Comparison of ENCODE assay signal across 22 cellular contexts in the genomic region with DNA sequence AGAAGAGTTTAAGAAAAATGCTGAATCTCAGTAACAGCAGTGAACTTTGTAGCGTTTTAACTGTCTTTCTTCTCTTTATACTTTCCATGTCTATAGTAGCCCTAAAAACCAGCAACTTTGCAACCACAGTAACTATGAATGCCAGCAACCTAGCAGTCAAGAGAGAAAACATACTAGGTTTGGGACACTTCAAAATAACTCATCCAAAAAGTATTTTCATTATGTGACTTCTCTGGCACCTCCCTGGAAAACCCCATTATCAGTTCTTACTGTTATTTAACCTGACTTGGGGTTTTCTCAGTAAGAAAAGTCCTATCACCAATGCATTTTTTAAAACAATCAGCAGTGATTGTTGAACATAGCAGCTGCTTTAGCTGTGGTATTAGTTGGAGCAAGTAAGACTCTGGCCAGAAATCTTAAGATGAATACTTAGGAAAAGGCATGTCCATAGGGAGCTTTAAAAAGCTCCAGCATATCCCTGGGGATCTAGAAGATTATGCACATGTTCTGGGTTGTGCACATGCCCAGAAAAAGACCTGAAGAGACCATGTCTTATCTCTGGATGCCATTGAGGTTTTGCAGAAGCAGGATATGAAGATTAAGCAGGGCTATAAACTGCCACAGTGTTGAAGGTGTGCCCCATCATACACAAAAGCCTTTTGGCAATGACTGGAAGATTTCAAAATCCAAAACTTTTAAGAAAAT.
"Had no signal": no experiment of that assay in that cellular context is flagged by ENCODE, and none has a peak within 500 bp of the region (broad histone marks: within the 10 kb centered on the region; RNA-seq: fewer than 3 reads in every experiment).

No MANE protein-coding gene starts in this region.

- H3K27ac Mint-ChIP-seq: activated CD8-positive, alpha-beta T cell treated with anti-CD3 and anti-CD28 coated beads, Interleukin-2, amount 10 ng/mL, durations not matched to agents 7 days and 5 days; activated naive CD8-positive, alpha-beta T cell treated with anti-CD3 and anti-CD28 coated beads, Interleukin-2, amount 50 U/mL, for 24 hours; activated T-helper 1 cell treated with anti-CD3 and anti-CD28 coated beads, Interleukin-12 subunit alpha, Interleukin-12 subunit beta, Interleukin-2, Interleukin-4 antibody, amounts not matched to agents 30 ng/mL and 10 ng/mL and 1 ng/mL, durations not matched to agents 14 hours and 24 hours and 36 hours; natural killer cell; stimulated activated naive B cell treated with anti-CD40 and anti-IgM and Interleukin-4, amounts not matched to agents 10 μg/mL and 1 μg/mL and 100 μg/mL, for 72 hours; type B pancreatic cell had no signal

- H3K4me1 ChIP-seq: esophagus muscularis mucosa, gastroesophageal sphincter, heart right ventricle had no signal

- ATAC-seq: activated CD8-positive, alpha-beta T cell treated with anti-CD3 and anti-CD28 coated beads, Interleukin-2, amount 10 ng/mL, durations not matched to agents 7 days and 5 days; activated naive CD8-positive, alpha-beta T cell treated with anti-CD3 and anti-CD28 coated beads, Interleukin-2, amount 50 U/mL, for 24 hours; gastroesophageal sphincter; heart right ventricle; left cardiac atrium; natural killer cell; sciatic nerve; stimulated activated naive B cell treated with anti-CD40 and anti-IgM and Interleukin-4, amounts not matched to agents 10 μg/mL and 1 μg/mL and 100 μg/mL, for 72 hours had no signal

- DNase-seq: activated CD4-positive, alpha-beta T cell treated with anti-CD3 and anti-CD28 coated beads for 1 hour; activated CD4-positive, alpha-beta T cell treated with anti-CD3 and anti-CD28 coated beads, Interleukin-2, amount 50 U/mL, for 1 hour; activated CD8-positive, alpha-beta T cell treated with anti-CD3 and anti-CD28 coated beads, Interleukin-2, amount 10 ng/mL, durations not matched to agents 7 days and 5 days; activated gamma-delta T cell; activated naive CD4-positive, alpha-beta T cell treated with anti-CD3 and anti-CD28 coated beads, Interleukin-2, amount 50 U/mL, for 16 hours; activated naive CD8-positive, alpha-beta T cell treated with anti-CD3 and anti-CD28 coated beads, Interleukin-2, amount 50 U/mL, for 24 hours; anterior cingulate cortex; heart right ventricle; islet precursor cell; left cardiac atrium; midbrain; natural killer cell; stimulated activated CD4-positive, alpha-beta T cell treated with anti-CD3 and anti-CD28 coated beads, Interleukin-2, amount 100 ng/mL, for 48 hours; stimulated activated CD8-positive, alpha-beta memory T cell treated with anti-CD3 and anti-CD28 coated beads, Interleukin-4, amount 100 ng/mL, for 48 hours; stimulated activated naive B cell treated with anti-CD40 and anti-IgM and Interleukin-4, amounts not matched to agents 10 μg/mL and 1 μg/mL and 100 μg/mL, for 72 hours had no signal

- H3K36me3 Mint-ChIP-seq: natural killer cell; stimulated activated naive B cell treated with anti-CD40 and anti-IgM and Interleukin-4, amounts not matched to agents 10 μg/mL and 1 μg/mL and 100 μg/mL, for 72 hours had no signal

- H3K4me1 Mint-ChIP-seq: activated naive CD8-positive, alpha-beta T cell treated with anti-CD3 and anti-CD28 coated beads, Interleukin-2, amount 50 U/mL, for 24 hours; natural killer cell; stimulated activated naive B cell treated with anti-CD40 and anti-IgM and Interleukin-4, amounts not matched to agents 10 μg/mL and 1 μg/mL and 100 μg/mL, for 72 hours had no signal

- H3K4me3 Mint-ChIP-seq: activated CD8-positive, alpha-beta T cell treated with anti-CD3 and anti-CD28 coated beads, Interleukin-2, amount 10 ng/mL, durations not matched to agents 7 days and 5 days; activated naive CD8-positive, alpha-beta T cell treated with anti-CD3 and anti-CD28 coated beads, Interleukin-2, amount 50 U/mL, for 24 hours; activated T-helper 1 cell treated with anti-CD3 and anti-CD28 coated beads, Interleukin-12 subunit alpha, Interleukin-12 subunit beta, Interleukin-2, Interleukin-4 antibody, amounts not matched to agents 30 ng/mL and 10 ng/mL and 1 ng/mL, durations not matched to agents 14 hours and 24 hours and 36 hours; natural killer cell; stimulated activated naive B cell treated with anti-CD40 and anti-IgM and Interleukin-4, amounts not matched to agents 10 μg/mL and 1 μg/mL and 100 μg/mL, for 72 hours; type B pancreatic cell had no signal

- H3K27me3 Mint-ChIP-seq: activated naive CD8-positive, alpha-beta T cell treated with anti-CD3 and anti-CD28 coated beads, Interleukin-2, amount 50 U/mL, for 24 hours had no signal

- H3K27me3 ChIP-seq: esophagus muscularis mucosa, gastroesophageal sphincter had no signal

- H3K9me3 ChIP-seq: thoracic aorta had no signal

- H3K27ac ChIP-seq: coronary artery, esophagus muscularis mucosa, gastroesophageal sphincter, heart right ventricle, thoracic aorta had no signal

- H3K4me3 ChIP-seq: coronary artery, esophagus muscularis mucosa, gastroesophageal sphincter, heart right ventricle, thoracic aorta had no signal

- H3K36me3 ChIP-seq: esophagus muscularis mucosa, gastroesophageal sphincter, heart right ventricle, thoracic aorta had no signal
